17 cellular contexts compared by ENCODE assay signal in the genomic region with DNA sequence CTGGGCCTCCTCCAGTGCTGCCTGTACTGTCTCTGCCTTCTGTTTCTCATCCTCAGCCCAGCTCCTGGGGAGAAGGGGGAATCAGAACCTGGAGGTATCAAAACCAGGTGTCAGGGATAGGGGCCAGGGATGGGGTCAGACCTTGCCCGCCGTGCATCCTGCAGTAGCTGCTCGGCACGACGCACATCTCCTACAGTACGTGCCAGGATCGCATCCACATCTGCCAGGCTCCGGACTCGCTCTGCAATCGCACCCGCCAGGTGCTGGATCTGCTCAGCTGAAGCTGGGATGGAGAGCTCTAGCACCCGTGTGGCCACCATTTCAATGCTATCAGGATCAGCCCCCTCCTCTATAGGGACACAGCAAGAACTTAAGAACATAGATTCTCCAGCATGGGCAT. TPM values are rescaled to one million over a fixed set of nuclear protein-coding genes. Genes with fewer than 3 reads are reported as not detected.
DNase-seq lines count a peak whose midpoint lies in the region; ATAC-seq and TF ChIP-seq lines count a peak whose summit lies in the region.
"Had no signal": no experiment of that assay in that cellular context is flagged by ENCODE, and none has a peak within 500 bp of the region (broad histone marks: within the 10 kb centered on the region; RNA-seq: fewer than 3 reads in every experiment).

No MANE protein-coding gene starts in this region.

- H3K9me3 Mint-ChIP-seq in activated T-helper 17 cell treated with anti-CD3 and anti-CD28 coated beads, Interleukin-2, amount 50 U/mL, for 72 hours: no peaks in the 10 kb centered on the region
- H3K9me3 Mint-ChIP-seq in mesothelial cell of epicardium: no peaks in the 10 kb centered on the region

- H3K27me3 ChIP-seq in cardiac muscle cell (no peaks in the 10 kb centered on the region), right atrium auricular region (no peaks in the 10 kb centered on the region)
- H3K27me3 ChIP-seq: body of pancreas, tibial nerve had no signal

- no peaks in the 10 kb centered on the region for H3K4me1 Mint-ChIP-seq in activated T-helper 17 cell treated with anti-CD3 and anti-CD28 coated beads, Interleukin-2, amount 50 U/mL, for 72 hours
- H3K4me1 Mint-ChIP-seq in mesothelial cell of epicardium: peaks cover 11% of the 10 kb centered on the region

- H3K27ac ChIP-seq in cardiac muscle cell (peak overlapping the region; percentile 98), right atrium auricular region (no peak overlapping the region)

- H3K36me3 ChIP-seq in cardiac muscle cell (peaks cover 41% of the 10 kb centered on the region), right atrium auricular region (peaks cover 79% of the 10 kb centered on the region)

- H3K9me3 ChIP-seq in cardiac muscle cell (ENCODE audit: low read depth) (no peaks in the 10 kb centered on the region), right atrium auricular region (no peaks in the 10 kb centered on the region)
- H3K9me3 ChIP-seq: body of pancreas, tibial nerve had no signal

- H3K36me3 Mint-ChIP-seq in activated T-helper 17 cell treated with anti-CD3 and anti-CD28 coated beads, Interleukin-2, amount 50 U/mL, for 72 hours (ENCODE audit: low read depth): peaks cover 21% of the 10 kb centered on the region
- H3K36me3 Mint-ChIP-seq in mesothelial cell of epicardium: peaks cover 14% of the 10 kb centered on the region

- DNase-seq in cardiac muscle cell (ENCODE audit: low read depth in 1 of 2, low spot score in 1 of 2) (no peak), right atrium auricular region (ENCODE audit: low spot score) (no peak), mesothelial cell of epicardium (ENCODE audit: low spot score in 2 of 2, unreplicated experiment in 2 of 2) (no peak), NCI-H2081 treated with DMSO at 0.1 percent for 48 hours (lab: John Stamatoyannopoulos, UW) (no peak)
- DNase-seq in activated CD4-positive, CD25-positive, alpha-beta regulatory T cell (lab: John Stamatoyannopoulos, UW): no peak
- DNase-seq: AML-193; body of pancreas; foreskin melanocyte; mammary epithelial cell; NCI-H2029; NCI-H774; SIG-M5; stimulated activated CD4-positive, alpha-beta T cell treated with anti-CD3 and anti-CD28 coated beads, Interleukin-15, amount 100 ng/mL, for 24 hours had no signal

- H3K4me3 ChIP-seq in cardiac muscle cell: no peak overlapping the region
- no peak overlapping the region for H3K4me3 ChIP-seq in right atrium auricular region
- H3K4me3 ChIP-seq: body of pancreas, tibial nerve had no signal

- H3K27ac Mint-ChIP-seq in activated T-helper 17 cell treated with anti-CD3 and anti-CD28 coated beads, Interleukin-2, amount 50 U/mL, for 72 hours: peak overlapping the region; percentile 79
- peak overlapping the region; percentile 89 for H3K27ac Mint-ChIP-seq in mesothelial cell of epicardium

- H3K27me3 Mint-ChIP-seq in activated T-helper 17 cell treated with anti-CD3 and anti-CD28 coated beads, Interleukin-2, amount 50 U/mL, for 72 hours: no peaks in the 10 kb centered on the region
- no peaks in the 10 kb centered on the region for H3K27me3 Mint-ChIP-seq in mesothelial cell of epicardium (ENCODE audit: low read depth)

- no peak for ATAC-seq in activated T-helper 17 cell treated with anti-CD3 and anti-CD28 coated beads, Interleukin-2, amount 50 U/mL, for 72 hours (replicated peaks)
- ATAC-seq in GM21360 (IDR thresholded peaks at IDR 0.05; ENCODE audit: unreplicated experiment) (no peak), HG03135 (IDR thresholded peaks at IDR 0.05; ENCODE audit: unreplicated experiment) (no peak)
- ATAC-seq: body of pancreas had no signal

- no peak for TF ChIP-seq CTCF in cardiac muscle cell (IDR thresholded peaks at IDR 0.05; ENCODE audit: low read depth, low read length)
- no peak for TF ChIP-seq CTCF in right atrium auricular region (IDR thresholded peaks at IDR 0.05)
- TF ChIP-seq CTCF in mesothelial cell of epicardium (IDR thresholded peaks at IDR 0.05; ENCODE audit: unreplicated experiment): no peak

- H3K4me1 ChIP-seq in cardiac muscle cell (ENCODE audit: low read depth): peaks cover 10% of the 10 kb centered on the region
- H3K4me1 ChIP-seq in right atrium auricular region: peaks cover 0 to 20% of the 10 kb centered on the region in 2 donors

- H3K4me3 Mint-ChIP-seq in activated T-helper 17 cell treated with anti-CD3 and anti-CD28 coated beads, Interleukin-2, amount 50 U/mL, for 72 hours: peak overlapping the region; percentile 79
- H3K4me3 Mint-ChIP-seq in mesothelial cell of epicardium: peak overlapping the region; percentile 39

RNA-seq across cellular contexts. Expression of a gene that starts 1.4 kb away (rescaled TPM):
- total RNA-seq in cardiac muscle cell (103 and 122 TPM in 2 replicates), right atrium auricular region (10 to 100 TPM; 49.3 to 58.7 TPM), mesothelial cell of epicardium (76.2 to 79.7 TPM (median 76.6 TPM) in 3 replicates)
- polyA plus RNA-seq in cardiac muscle cell: 50.5 and 61.8 TPM in 2 replicates
- total RNA-seq in activated T-helper 17 cell treated with anti-CD3 and anti-CD28 coated beads, Interleukin-2, amount 50 U/mL, for 72 hours: 10 to 100 TPM; 33.4 to 36.0 TPM

RNA-seq across cellular contexts. Expression of a gene that starts 10.8 kb away (rescaled TPM):
- total RNA-seq in cardiac muscle cell (875 and 1,233 TPM in 2 replicates), right atrium auricular region (1,000 to 10,000 TPM; 1,056 to 1,180 TPM), mesothelial cell of epicardium (335 to 359 TPM (median 348 TPM) in 3 replicates)
- polyA plus RNA-seq in cardiac muscle cell: 615 and 708 TPM in 2 replicates
- total RNA-seq in activated T-helper 17 cell treated with anti-CD3 and anti-CD28 coated beads, Interleukin-2, amount 50 U/mL, for 72 hours: under 1 TPM in 1 of 2 donors, not detected in 1; 0.79 TPM

RNA-seq across cellular contexts. Expression of a gene that starts 17.5 kb away (rescaled TPM):
- 277 and 345 TPM in 2 replicates for total RNA-seq in cardiac muscle cell
- 173 and 188 TPM in 2 replicates for polyA plus RNA-seq in cardiac muscle cell
- 100 to 1,000 TPM; 118 to 138 TPM for total RNA-seq in right atrium auricular region
- total RNA-seq in activated T-helper 17 cell treated with anti-CD3 and anti-CD28 coated beads, Interleukin-2, amount 50 U/mL, for 72 hours: 100 to 1,000 TPM; 284 to 292 TPM
- total RNA-seq in mesothelial cell of epicardium: 364 to 373 TPM (median 373 TPM) in 3 replicates

RNA-seq across cellular contexts. Expression of a gene that starts 28.2 kb away (rescaled TPM):
- 94.4 and 116 TPM in 2 replicates for total RNA-seq in cardiac muscle cell
- 42.0 and 44.3 TPM in 2 replicates for polyA plus RNA-seq in cardiac muscle cell
- total RNA-seq in right atrium auricular region: 10 to 100 TPM; 39.1 to 46.8 TPM
- 100 to 1,000 TPM; 122 to 151 TPM for total RNA-seq in activated T-helper 17 cell treated with anti-CD3 and anti-CD28 coated beads, Interleukin-2, amount 50 U/mL, for 72 hours
- total RNA-seq in mesothelial cell of epicardium: 130 to 133 TPM (median 132 TPM) in 3 replicates

RNA-seq across cellular contexts. Expression of a gene that starts 44.1 kb away (rescaled TPM):
- 44.4 and 59.2 TPM in 2 replicates for total RNA-seq in cardiac muscle cell
- 0.39 and 0.56 TPM in 2 replicates for polyA plus RNA-seq in cardiac muscle cell
- 10 to 100 TPM; 16.7 to 25.2 TPM for total RNA-seq in right atrium auricular region
- total RNA-seq in activated T-helper 17 cell treated with anti-CD3 and anti-CD28 coated beads, Interleukin-2, amount 50 U/mL, for 72 hours: 10 to 100 TPM; 15.6 to 17.0 TPM
- total RNA-seq in mesothelial cell of epicardium: 28.7 to 29.8 TPM (median 28.9 TPM) in 3 replicates

Comparison
In these comparisons a context has a peak if more than half of its experiments do, and no peak if none do; other contexts are left out.
1. RNA of a gene that starts 10.8 kb away (total RNA-seq): 875 to 1,233 TPM in cardiac muscle cell, 1,056 to 1,180 TPM in right atrium auricular region and 335 to 359 TPM in mesothelial cell of epicardium; 0.79 TPM in activated T-helper 17 cell treated with anti-CD3 and anti-CD28 coated beads, Interleukin-2, amount 50 U/mL, for 72 hours; every median in the first group is over 100 times any median in the second.